Comparison of ENCODE assay signal across 11 cellular contexts in the genomic region with DNA sequence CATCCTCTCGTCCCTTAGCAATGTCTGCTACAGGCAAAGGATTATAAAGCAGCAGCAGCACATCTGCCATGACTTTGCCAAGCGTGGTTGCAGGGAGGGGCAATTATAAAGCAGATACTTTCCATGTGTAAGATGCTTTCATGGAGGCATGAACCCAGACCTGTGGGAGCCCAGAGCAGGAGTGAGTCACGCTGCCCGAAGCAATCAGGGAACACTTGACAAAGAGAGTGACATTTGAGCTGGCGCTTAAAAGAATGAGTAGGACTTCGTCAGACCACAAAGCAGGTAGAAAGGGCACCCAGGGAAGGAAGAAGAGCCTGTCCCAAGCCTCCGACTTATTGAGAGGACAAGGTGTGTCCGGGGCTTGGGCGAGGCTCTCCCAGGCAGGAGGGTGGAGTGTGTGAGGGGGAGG.
A peak's percentile ranks its signal among the peaks of the same experiment; 100 is the strongest.
DNase-seq lines count a peak whose midpoint lies in the region.
"Had no signal": no experiment of that assay in that cellular context is flagged by ENCODE, and none has a peak within 500 bp of the region (broad histone marks: within the 10 kb centered on the region; RNA-seq: fewer than 3 reads in every experiment).

No MANE protein-coding gene starts in this region.

- no peaks in the 10 kb centered on the region for H3K27me3 ChIP-seq in MG63

- H3K4me3 ChIP-seq in MG63, result no peak overlapping the region

- DNase-seq in NCI-H345 (lab: John Stamatoyannopoulos, UW) (peak; percentile 7), NCI-H345 treated with DMSO at 0.1 percent for 48 hours (lab: John Stamatoyannopoulos, UW; ENCODE audit: unreplicated experiment) (no peak), MG63 (peak; percentile 1), amniotic stem cell (lab: John Stamatoyannopoulos, UW) (peak; percentile 72), myocyte (ENCODE audit: low read depth) (peak; percentile 72), Ammon's horn (ENCODE audit: low spot score) (no peak), amygdala (lab: John Stamatoyannopoulos, UW) (no peak), NOMO-1 (lab: John Stamatoyannopoulos, UW; ENCODE audit: unreplicated experiment in 2 of 2) (no peak)
- DNase-seq: activated CD8-positive, alpha-beta memory T cell treated with anti-CD3 and anti-CD28 coated beads, Interleukin-2, amount 50 U/mL, for 48 hours; central memory CD4-positive, alpha-beta T cell; retina had no signal

- H3K36me3 ChIP-seq in MG63, result peaks cover 69% of the 10 kb centered on the region

- H3K9me3 ChIP-seq in MG63, result no peaks in the 10 kb centered on the region

Comparison
In these comparisons a context has a peak if more than half of its experiments do, and no peak if none do; other contexts are left out.
1. DNase-seq: peak in NCI-H345 (single experiment), MG63 (single experiment), amniotic stem cell (single experiment) and myocyte (single experiment); none in NCI-H345 treated with DMSO at 0.1 percent for 48 hours (single experiment), Ammon's horn (single experiment), amygdala (0 of 56) and NOMO-1 (0 of 2).